ENCODE assay signal across 24 cellular contexts in genomic region chr2:57217013-57217412, GRCh38.
"Had no signal": no experiment of that assay in that cellular context is flagged by ENCODE, and none has a peak within 500 bp of the region (broad histone marks: within the 10 kb centered on the region; RNA-seq: fewer than 3 reads in every experiment).

No MANE protein-coding gene starts in this region.

- H3K4me3 ChIP-seq: ascending aorta, esophagus squamous epithelium, gastroesophageal sphincter had no signal

- H3K27me3 ChIP-seq: ascending aorta, esophagus squamous epithelium, gastroesophageal sphincter had no signal

- H3K4me1 ChIP-seq: ascending aorta, esophagus squamous epithelium, gastroesophageal sphincter had no signal

- DNase-seq: activated CD4-positive, alpha-beta memory T cell treated with anti-CD3 and anti-CD28 coated beads, Interleukin-2, amount 10 ng/mL, durations not matched to agents 7 days and 5 days; activated CD4-positive, alpha-beta T cell treated with anti-CD3 and anti-CD28 coated beads for 1 hour; activated CD4-positive, alpha-beta T cell treated with anti-CD3 and anti-CD28 coated beads for 4 hours; activated CD4-positive, alpha-beta T cell treated with anti-CD3 and anti-CD28 coated beads, Interleukin-2, amount 10 ng/mL, durations not matched to agents 7 days and 5 days; activated CD4-positive, alpha-beta T cell treated with anti-CD3 and anti-CD28 coated beads, Interleukin-2, amount 50 U/mL, for 4 hours; activated CD8-positive, alpha-beta memory T cell treated with anti-CD3 and anti-CD28 coated beads, Interleukin-2, amount 50 U/mL, for 48 hours; activated gamma-delta T cell; activated naive CD4-positive, alpha-beta T cell; activated naive CD4-positive, alpha-beta T cell treated with anti-CD3 and anti-CD28 coated beads, Interleukin-2, amount 10 ng/mL, durations not matched to agents 7 days and 5 days; activated naive CD8-positive, alpha-beta T cell treated with anti-CD3 and anti-CD28 coated beads, Interleukin-2, amount 10 ng/mL, durations not matched to agents 7 days and 5 days; activated T-cell treated with anti-CD3 and anti-CD28 coated beads for 4 hours; activated T-cell treated with anti-CD3 and anti-CD28 coated beads, Interleukin-2, amount 50 U/mL, for 24 hours; activated T-cell treated with anti-CD3 and anti-CD28 coated beads, Interleukin-2, amount 50 U/mL, for 72 hours; caudate nucleus; cortex of kidney; dermis blood vessel endothelial cell; effector CD8-positive, alpha-beta T cell; esophagus squamous epithelium; foreskin melanocyte; T-helper 2 cell had no signal

- H3K9me3 ChIP-seq: ascending aorta had no signal

- H3K27ac ChIP-seq: ascending aorta, epithelial cell of prostate, esophagus squamous epithelium, gastroesophageal sphincter had no signal

- H3K36me3 ChIP-seq: ascending aorta, esophagus squamous epithelium, gastroesophageal sphincter had no signal

- ATAC-seq: activated naive CD4-positive, alpha-beta T cell treated with anti-CD3 and anti-CD28 coated beads, Interleukin-2, amount 50 U/mL, for 72 hours; activated T-cell treated with anti-CD3 and anti-CD28 coated beads, Interleukin-2, amount 50 U/mL, for 72 hours; gastroesophageal sphincter had no signal
